Comparison of ENCODE assay signal across 8 cellular contexts in genomic region chr2:216012830-216013079, GRCh38. TPM values are rescaled to one million over a fixed set of nuclear protein-coding genes. Genes with fewer than 3 reads are reported as not detected.
DNase-seq lines count a peak whose midpoint lies in the region; TF ChIP-seq lines count a peak whose summit lies in the region.

No MANE protein-coding gene starts in this region.

- H3K27ac Mint-ChIP-seq in activated T-cell treated with anti-CD3 and anti-CD28 coated beads, Interleukin-2, amount 50 U/mL, for 24 hours, result peak overlapping the region; percentile 82

- peaks cover 5% of the 10 kb centered on the region for H3K36me3 Mint-ChIP-seq in activated T-cell treated with anti-CD3 and anti-CD28 coated beads, Interleukin-2, amount 50 U/mL, for 24 hours (ENCODE audit: low read depth)

- TF ChIP-seq EP300 in tibial nerve (IDR thresholded peaks at IDR 0.05), result no peak

- no peaks in the 10 kb centered on the region for H3K9me3 ChIP-seq in tibial nerve

- H3K36me3 ChIP-seq in tibial nerve, result no peaks in the 10 kb centered on the region

- intact Hi-C loops in lower leg skin (cut with DNase I; ENCODE audit: low total_unique reads), result no loop called here
- intact Hi-C loops in posterior cingulate gyrus (cut with DNase I), result no loop called here

- H3K27me3 ChIP-seq in tibial nerve, result no peaks in the 10 kb centered on the region

- peaks cover 0 to 24% (median 0%) of the 10 kb centered on the region in 4 donors for H3K4me1 ChIP-seq in tibial nerve

- in situ Hi-C loops in astrocyte of the cerebellum (cut with HindIII; ENCODE audit: low sequenced_read_pairs), result no loop called here

- H3K9me3 Mint-ChIP-seq in activated T-cell treated with anti-CD3 and anti-CD28 coated beads, Interleukin-2, amount 50 U/mL, for 24 hours, result no peaks in the 10 kb centered on the region

- no peak for TF ChIP-seq CTCF in astrocyte of the cerebellum (IDR thresholded peaks at IDR 0.05; ENCODE audit: low read depth, low read length, missing control alignments)
- no peak for TF ChIP-seq CTCF in lower leg skin (IDR thresholded peaks at IDR 0.05)
- TF ChIP-seq CTCF in tibial nerve (IDR thresholded peaks at IDR 0.05), result no peak

- 4 to 8% methylated on average over 6 of the region's 6 CpGs for WGBS in lower leg skin, 2 donors
- 6 to 7% methylated on average over 6 of the region's 6 CpGs for WGBS in tibial nerve, 2 donors

- H3K27me3 Mint-ChIP-seq in activated T-cell treated with anti-CD3 and anti-CD28 coated beads, Interleukin-2, amount 50 U/mL, for 24 hours, result no peaks in the 10 kb centered on the region

- H3K4me3 ChIP-seq in astrocyte of the cerebellum (ENCODE audit: low read depth, low read length), result peak overlapping the region; percentile 63
- H3K4me3 ChIP-seq in lower leg skin (ENCODE audit: low read depth, poor library complexity, severe bottlenecking), result peak overlapping the region; percentile 86
- peak overlapping the region; percentile 33 to 97 (median 72) for H3K4me3 ChIP-seq in tibial nerve

- H3K4me1 Mint-ChIP-seq in activated T-cell treated with anti-CD3 and anti-CD28 coated beads, Interleukin-2, amount 50 U/mL, for 24 hours (ENCODE audit: low read depth), result peaks cover 65% of the 10 kb centered on the region

- H3K27ac ChIP-seq in tibial nerve, result peak overlapping the region in 3 of 4 donors; percentile 65 to 73 (median 68)

- DNase-seq in activated T-cell treated with anti-CD3 and anti-CD28 coated beads, Interleukin-2, amount 50 U/mL, for 24 hours, result no peak
- no peak for DNase-seq in activated T-cell treated with anti-CD3 and anti-CD28 coated beads, Interleukin-2, amount 50 U/mL, for 1 hour
- DNase-seq in astrocyte of the cerebellum (ENCODE audit: low read depth) (no peak), lower leg skin (ENCODE audit: low spot score in 2 of 2) (no peak), tibial nerve (ENCODE audit: low spot score in 2 of 2) (no peak), posterior cingulate gyrus (no peak), GF-D8 (lab: John Stamatoyannopoulos, UW) (no peak)
- DNase-seq in stimulated activated CD4-positive, alpha-beta T cell treated with anti-CD3 and anti-CD28 coated beads, Interleukin-4, amount 100 ng/mL, for 4 hours, result no peak

- TF ChIP-seq POLR2A in lower leg skin (IDR thresholded peaks at IDR 0.05), result no peak
- TF ChIP-seq POLR2A in tibial nerve (IDR thresholded peaks at IDR 0.05), result no peak

- H3K4me3 Mint-ChIP-seq in activated T-cell treated with anti-CD3 and anti-CD28 coated beads, Interleukin-2, amount 50 U/mL, for 24 hours, result peak overlapping the region; percentile 92

RNA-seq across cellular contexts. Expression of gene MREG, which starts 0.6 kb away (rescaled TPM):
- total RNA-seq in lower leg skin (10 to 100 TPM; 31.7 to 41.0 (median 35.5) TPM), tibial nerve (10 to 100 TPM in 1 of 4 donors, 1 to 10 TPM in 3; 2.9 to 14.6 (median 3.6) TPM)
